Comparison of ENCODE assay signal across 20 cellular contexts in genomic region chr5:2335727-2336515, GRCh38.
DNase-seq lines count a peak whose midpoint lies in the region; ATAC-seq, FAIRE-seq and TF ChIP-seq lines count a peak whose summit lies in the region.
"Had no signal": no experiment of that assay in that cellular context is flagged by ENCODE, and none has a peak within 500 bp of the region (broad histone marks: within the 10 kb centered on the region; RNA-seq: fewer than 3 reads in every experiment).

No MANE protein-coding gene starts in this region.

- H3K9me3 ChIP-seq in right atrium auricular region (no peaks in the 10 kb centered on the region), heart left ventricle (no peaks in the 10 kb centered on the region), H1 (ENCODE audit: insufficient read depth in 2 of 2, low read depth in 1 of 2, low read length in 1 of 2) (no peaks in the 10 kb centered on the region)
- H3K9me3 ChIP-seq: BLaER1 treated with 17β-estradiol and CSF1 and Interleukin-3, amounts not matched to agents 10 nM and 100 nM had no signal

- H3K18ac ChIP-seq in H1 (ENCODE audit: extremely low read depth, low read length) = peak overlapping the region; percentile 38; the same call in 1 of the 2 replicates

- POLR2A ChIA-PET in H1 (lab: Charles Lee; ENCODE audit: partially characterized antibody) = no interaction called here

- H2AFZ ChIP-seq in H1 (ENCODE audit: low read length) = no peak overlapping the region
- H2AFZ ChIP-seq: GM23248 had no signal

- peak; percentile 50 for DNase-seq in right atrium auricular region (ENCODE audit: low spot score)
- DNase-seq in heart left ventricle = no peak
- DNase-seq in H1 (ENCODE audit: low read depth in 1 of 2, low spot score in 2 of 2) = no peak
- DNase-seq in natural killer cell = no peak
- peak; percentile 18 for DNase-seq in retina
- DNase-seq: Calu3; CD8-positive, alpha-beta T cell; DMS79 treated with DMSO at 0.1 percent for 48 hours; GM23248; HCEC 1CT; KG1 had no signal

- no peaks in the 10 kb centered on the region for H3K4me1 Mint-ChIP-seq in natural killer cell
- H3K4me1 Mint-ChIP-seq: B cell had no signal

- no peak overlapping the region for H2BK12ac ChIP-seq in H1 (ENCODE audit: low read depth, low read length)

- no peak overlapping the region for H3K27ac Mint-ChIP-seq in natural killer cell
- H3K27ac Mint-ChIP-seq: B cell; CD8-positive, alpha-beta T cell had no signal

- intact Hi-C loops in heart left ventricle (cut with DNase I) (no loop called here), natural killer cell (cut with micrococcal nuclease) (no loop called here)

- H3K23ac ChIP-seq in H1 (ENCODE audit: insufficient read length) = no peak overlapping the region

- H2BK5ac ChIP-seq in H1 (ENCODE audit: low read depth, low read length) = no peak overlapping the region

- no peak overlapping the region for H4K8ac ChIP-seq in H1 (ENCODE audit: extremely low read depth, insufficient read depth, low read length)

- no peak for ATAC-seq in heart left ventricle
- ATAC-seq in natural killer cell = peak in 2 of 3 donors; percentile 29 to 36
- no peak for ATAC-seq in GM21526 (IDR thresholded peaks at IDR 0.05; ENCODE audit: low FRiP score, unreplicated experiment)
- no peak for ATAC-seq in GM19023 (IDR thresholded peaks at IDR 0.05; ENCODE audit: unreplicated experiment)
- ATAC-seq in HG02884 (IDR thresholded peaks at IDR 0.05; ENCODE audit: unreplicated experiment) = no peak
- ATAC-seq: CD8-positive, alpha-beta T cell had no signal

- no peak overlapping the region for H2AK5ac ChIP-seq in H1 (ENCODE audit: low read depth, low read length)

- TF ChIP-seq POLR2A in heart left ventricle (IDR thresholded peaks at IDR 0.05) = no peak
- no peak for TF ChIP-seq POLR2A in H1 (IDR thresholded peaks at IDR 0.05; ENCODE audit: control extremely low read depth in 1 of 2, low read depth in 2 of 2, low read length in 2 of 2)

- no peaks in the 10 kb centered on the region for H3K23me2 ChIP-seq in H1 (ENCODE audit: low read depth, low read length)

- H3K56ac ChIP-seq in H1 (replicated peaks; ENCODE audit: insufficient read length, low read depth, low read length) = no peak overlapping the region

- no peak overlapping the region for H2BK120ac ChIP-seq in H1 (replicated peaks; ENCODE audit: low read depth, low read length)

- no peak overlapping the region for H4K5ac ChIP-seq in H1 (ENCODE audit: insufficient read length, low read depth, low read length)

- H4K91ac ChIP-seq in H1 (replicated peaks; ENCODE audit: insufficient read length, low read length) = peak overlapping the region; percentile 56

- H3K4ac ChIP-seq in H1 (replicated peaks; ENCODE audit: insufficient read length, low read depth, low read length) = no peak overlapping the region

- no peak overlapping the region for H3K14ac ChIP-seq in H1 (ENCODE audit: insufficient read length)

- WGBS in heart left ventricle, 4 donors = 67 to 82% (median 75%) methylated on average over 11 to 13 of the region's 13 CpGs
- whole genome bisulfite sequencing in H1 (ENCODE audit: extremely low coverage in 1 of 2, insufficient coverage in 1 of 2, insufficient read length in 1 of 2, insufficient replicate concordance in 2 of 2, low coverage in 1 of 2, low lambda C conversion rate in 2 of 2, missing lambda C conversion rate in 1 of 2), 2 experiments = 91% methylated on average over 13 of the region's 13 CpGs; no CpG with 5 or more reads in 1 of the 2 experiments

- H3K9me3 Mint-ChIP-seq in natural killer cell = peaks cover 2 to 4% of the 10 kb centered on the region in 2 donors
- H3K9me3 Mint-ChIP-seq: CD8-positive, alpha-beta T cell had no signal

- TF ChIP-seq CTCF in right atrium auricular region (IDR thresholded peaks at IDR 0.05) (no peak), heart left ventricle (IDR thresholded peaks at IDR 0.05) (no peak), H1 (IDR thresholded peaks at IDR 0.05; ENCODE audit: control extremely low read depth in 1 of 3, insufficient read depth in 1 of 3, low read depth in 1 of 3, low read length in 3 of 3) (no peak), natural killer cell (IDR thresholded peaks at IDR 0.05) (no peak)

- H3K4me3 ChIP-seq in right atrium auricular region (no peak overlapping the region), heart left ventricle (no peak overlapping the region), H1 (ENCODE audit: extremely low read depth in 1 of 4, insufficient read depth in 2 of 4, low read depth in 3 of 4, low read length in 4 of 4) (no peak overlapping the region)
- H3K4me3 ChIP-seq: BLaER1 treated with 17β-estradiol and CSF1 and Interleukin-3, amounts not matched to agents 10 nM and 100 nM; GM23248 had no signal

- H3K27me3 Mint-ChIP-seq in natural killer cell (ENCODE audit: low read depth in 2 of 2) = no peaks in the 10 kb centered on the region
- H3K27me3 Mint-ChIP-seq: B cell had no signal

- H3K27ac ChIP-seq in right atrium auricular region (no peak overlapping the region), heart left ventricle (no peak overlapping the region), H1 (ENCODE audit: low read depth, low read length) (no peak overlapping the region)
- H3K27ac ChIP-seq: BLaER1 treated with 17β-estradiol and CSF1 and Interleukin-3, amounts not matched to agents 10 nM and 100 nM; GM23248 had no signal

- H3K36me3 ChIP-seq in right atrium auricular region (no peaks in the 10 kb centered on the region), heart left ventricle (no peaks in the 10 kb centered on the region), H1 (ENCODE audit: control insufficient read depth in 2 of 4, insufficient read depth in 4 of 4, low read length in 3 of 4) (no peaks in the 10 kb centered on the region; a peak in 2 of 8 replicates)
- H3K36me3 ChIP-seq: BLaER1 treated with 17β-estradiol and CSF1 and Interleukin-3, amounts not matched to agents 10 nM and 100 nM had no signal

- H3K36me3 Mint-ChIP-seq in natural killer cell = no peaks in the 10 kb centered on the region
- H3K36me3 Mint-ChIP-seq: CD8-positive, alpha-beta T cell had no signal

- no peak for FAIRE-seq in H1 (lab: Jason Lieb, UNC)
- FAIRE-seq: G401.6, GM12891, GM18507, H54 had no signal

- no peak overlapping the region for H3K4me2 ChIP-seq in H1 (ENCODE audit: insufficient read depth in 1 of 2, low read depth in 2 of 2, low read length in 2 of 2)
- H3K4me2 ChIP-seq: BLaER1 treated with 17β-estradiol and CSF1 and Interleukin-3, amounts not matched to agents 10 nM and 100 nM had no signal

- no peak overlapping the region for H2BK20ac ChIP-seq in H1 (ENCODE audit: low read length)

- peaks cover 0 to 6% of the 10 kb centered on the region in 2 experiments for H4K20me1 ChIP-seq in H1 (replicated peaks in 1 of 2; ENCODE audit: control insufficient read depth in 1 of 2, insufficient read depth in 2 of 2, low read length in 2 of 2)
- H4K20me1 ChIP-seq: BLaER1 treated with 17β-estradiol and CSF1 and Interleukin-3, amounts not matched to agents 10 nM and 100 nM had no signal

- H3K79me1 ChIP-seq in H1 (ENCODE audit: low read depth, low read length) = 0 out of 2 replicates have a peak, but pooled peaks cover 2% of the 10 kb centered on the region

- no peak overlapping the region for H2BK15ac ChIP-seq in H1 (ENCODE audit: low read length)

- H3K4me1 ChIP-seq in right atrium auricular region = no peaks in the 10 kb centered on the region
- H3K4me1 ChIP-seq in heart left ventricle = no peaks in the 10 kb centered on the region
- peaks cover 0 to 12% (median under 1%) of the 10 kb centered on the region in 4 experiments; a peak in 1 of 7 replicates for H3K4me1 ChIP-seq in H1 (replicated peaks in 1 of 4; ENCODE audit: control insufficient read depth in 3 of 4, insufficient read depth in 4 of 4, low read length in 3 of 4)

- no peak for TF ChIP-seq EP300 in H1 (IDR thresholded peaks at IDR 0.05; ENCODE audit: borderline replicate concordance in 1 of 2, low read depth in 2 of 2, low read length in 2 of 2)

- no peak overlapping the region for H3K4me3 Mint-ChIP-seq in natural killer cell
- H3K4me3 Mint-ChIP-seq: B cell; CD8-positive, alpha-beta T cell had no signal

- no peak overlapping the region for H3K9ac ChIP-seq in H1 (replicated peaks in 1 of 4; ENCODE audit: extremely low read depth in 1 of 4, low read depth in 3 of 4, low read length in 3 of 4)
- H3K9ac ChIP-seq: BLaER1 treated with 17β-estradiol and CSF1 and Interleukin-3, amounts not matched to agents 10 nM and 100 nM; GM23248 had no signal

- no peaks in the 10 kb centered on the region; a peak in 1 of 4 replicates for H3K79me2 ChIP-seq in H1 (ENCODE audit: control insufficient read depth in 1 of 2, insufficient read depth in 2 of 2, low read length in 2 of 2)

- CTCF ChIA-PET in H1 (lab: Charles Lee; ENCODE audit: partially characterized antibody) = no interaction called here

- TF ChIP-seq RAD21 in H1 (IDR thresholded peaks at IDR 0.05 in 1 of 2, conservative IDR thresholded peaks at IDR 0.05 in 1 of 2; ENCODE audit: low read depth in 2 of 2, low read length in 2 of 2) = no peak

- H3K27me3 ChIP-seq in right atrium auricular region (no peaks in the 10 kb centered on the region), heart left ventricle (no peaks in the 10 kb centered on the region), H1 (replicated peaks in 1 of 4; ENCODE audit: control insufficient read depth in 3 of 4, extremely low read depth in 1 of 4, insufficient read depth in 3 of 4, low read length in 3 of 4) (no peaks in the 10 kb centered on the region; a peak in 1 of 7 replicates)
- H3K27me3 ChIP-seq: BLaER1 treated with 17β-estradiol and CSF1 and Interleukin-3, amounts not matched to agents 10 nM and 100 nM had no signal

TF ChIP-seq in H1, 55 proteins besides CTCF, POLR2A, EP300 and RAD21:
- TF ChIP-seq CHD1 (IDR thresholded peaks at IDR 0.05; ENCODE audit: low read depth, low read length) (no peak), PHF8 (conservative IDR thresholded peaks at IDR 0.05; ENCODE audit: low read depth, low read length) (no peak), ZNF274 (IDR thresholded peaks at IDR 0.05; ENCODE audit: borderline replicate concordance, extremely low read depth, low read length) (no peak), EZH2 (IDR thresholded peaks at IDR 0.05; ENCODE audit: low read depth, low read length, severe bottlenecking) (no peak)
- TF ChIP-seq, protein P1, sequence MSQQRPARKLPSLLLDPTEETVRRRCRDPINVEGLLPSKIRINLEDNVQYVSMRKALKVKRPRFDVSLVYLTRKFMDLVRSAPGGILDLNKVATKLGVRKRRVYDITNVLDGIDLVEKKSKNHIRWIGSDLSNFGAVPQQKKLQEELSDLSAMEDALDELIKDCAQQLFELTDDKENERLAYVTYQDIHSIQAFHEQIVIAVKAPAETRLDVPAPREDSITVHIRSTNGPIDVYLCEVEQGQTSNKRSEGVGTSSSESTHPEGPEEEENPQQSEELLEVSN (IDR thresholded peaks at IDR 0.05) = no peak

Comparison
In these comparisons a context has a peak if more than half of its experiments do, and no peak if none do; other contexts are left out.
1. DNase-seq: peak in right atrium auricular region (single experiment) and retina (single experiment); none in heart left ventricle (0 of 5), H1 (0 of 2) and natural killer cell (single experiment).
2. ATAC-seq: peak in natural killer cell (2 of 3); none in heart left ventricle (0 of 4), GM21526 (single experiment), GM19023 (single experiment) and HG02884 (single experiment).